In genomic region chr12:19681007-19681406, GRCh38 we compare ENCODE assay signal across 1 cellular context.
TF ChIP-seq lines count a peak whose summit lies in the region.

No MANE protein-coding gene starts in this region.

TF ChIP-seq in GM23338, 12 proteins besides CTCF, POLR2A, EP300 and RAD21 (continued from another document):
- TF ChIP-seq, protein P1, sequence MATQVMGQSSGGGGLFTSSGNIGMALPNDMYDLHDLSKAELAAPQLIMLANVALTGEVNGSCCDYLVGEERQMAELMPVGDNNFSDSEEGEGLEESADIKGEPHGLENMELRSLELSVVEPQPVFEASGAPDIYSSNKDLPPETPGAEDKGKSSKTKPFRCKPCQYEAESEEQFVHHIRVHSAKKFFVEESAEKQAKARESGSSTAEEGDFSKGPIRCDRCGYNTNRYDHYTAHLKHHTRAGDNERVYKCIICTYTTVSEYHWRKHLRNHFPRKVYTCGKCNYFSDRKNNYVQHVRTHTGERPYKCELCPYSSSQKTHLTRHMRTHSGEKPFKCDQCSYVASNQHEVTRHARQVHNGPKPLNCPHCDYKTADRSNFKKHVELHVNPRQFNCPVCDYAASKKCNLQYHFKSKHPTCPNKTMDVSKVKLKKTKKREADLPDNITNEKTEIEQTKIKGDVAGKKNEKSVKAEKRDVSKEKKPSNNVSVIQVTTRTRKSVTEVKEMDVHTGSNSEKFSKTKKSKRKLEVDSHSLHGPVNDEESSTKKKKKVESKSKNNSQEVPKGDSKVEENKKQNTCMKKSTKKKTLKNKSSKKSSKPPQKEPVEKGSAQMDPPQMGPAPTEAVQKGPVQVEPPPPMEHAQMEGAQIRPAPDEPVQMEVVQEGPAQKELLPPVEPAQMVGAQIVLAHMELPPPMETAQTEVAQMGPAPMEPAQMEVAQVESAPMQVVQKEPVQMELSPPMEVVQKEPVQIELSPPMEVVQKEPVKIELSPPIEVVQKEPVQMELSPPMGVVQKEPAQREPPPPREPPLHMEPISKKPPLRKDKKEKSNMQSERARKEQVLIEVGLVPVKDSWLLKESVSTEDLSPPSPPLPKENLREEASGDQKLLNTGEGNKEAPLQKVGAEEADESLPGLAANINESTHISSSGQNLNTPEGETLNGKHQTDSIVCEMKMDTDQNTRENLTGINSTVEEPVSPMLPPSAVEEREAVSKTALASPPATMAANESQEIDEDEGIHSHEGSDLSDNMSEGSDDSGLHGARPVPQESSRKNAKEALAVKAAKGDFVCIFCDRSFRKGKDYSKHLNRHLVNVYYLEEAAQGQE (IDR thresholded peaks at IDR 0.05; ENCODE audit: unreplicated experiment): no peak
- TF ChIP-seq JUNB (IDR thresholded peaks at IDR 0.05; ENCODE audit: unreplicated experiment): no peak
- no peak for TF ChIP-seq EZH2 (IDR thresholded peaks at IDR 0.05; ENCODE audit: low read depth, unreplicated experiment)
- TF ChIP-seq STAT1 (IDR thresholded peaks at IDR 0.05; ENCODE audit: unreplicated experiment): no peak
- TF ChIP-seq ZNF114 (CRISPR knock-in tag; IDR thresholded peaks at IDR 0.05): no peak
- TF ChIP-seq, protein P2, sequence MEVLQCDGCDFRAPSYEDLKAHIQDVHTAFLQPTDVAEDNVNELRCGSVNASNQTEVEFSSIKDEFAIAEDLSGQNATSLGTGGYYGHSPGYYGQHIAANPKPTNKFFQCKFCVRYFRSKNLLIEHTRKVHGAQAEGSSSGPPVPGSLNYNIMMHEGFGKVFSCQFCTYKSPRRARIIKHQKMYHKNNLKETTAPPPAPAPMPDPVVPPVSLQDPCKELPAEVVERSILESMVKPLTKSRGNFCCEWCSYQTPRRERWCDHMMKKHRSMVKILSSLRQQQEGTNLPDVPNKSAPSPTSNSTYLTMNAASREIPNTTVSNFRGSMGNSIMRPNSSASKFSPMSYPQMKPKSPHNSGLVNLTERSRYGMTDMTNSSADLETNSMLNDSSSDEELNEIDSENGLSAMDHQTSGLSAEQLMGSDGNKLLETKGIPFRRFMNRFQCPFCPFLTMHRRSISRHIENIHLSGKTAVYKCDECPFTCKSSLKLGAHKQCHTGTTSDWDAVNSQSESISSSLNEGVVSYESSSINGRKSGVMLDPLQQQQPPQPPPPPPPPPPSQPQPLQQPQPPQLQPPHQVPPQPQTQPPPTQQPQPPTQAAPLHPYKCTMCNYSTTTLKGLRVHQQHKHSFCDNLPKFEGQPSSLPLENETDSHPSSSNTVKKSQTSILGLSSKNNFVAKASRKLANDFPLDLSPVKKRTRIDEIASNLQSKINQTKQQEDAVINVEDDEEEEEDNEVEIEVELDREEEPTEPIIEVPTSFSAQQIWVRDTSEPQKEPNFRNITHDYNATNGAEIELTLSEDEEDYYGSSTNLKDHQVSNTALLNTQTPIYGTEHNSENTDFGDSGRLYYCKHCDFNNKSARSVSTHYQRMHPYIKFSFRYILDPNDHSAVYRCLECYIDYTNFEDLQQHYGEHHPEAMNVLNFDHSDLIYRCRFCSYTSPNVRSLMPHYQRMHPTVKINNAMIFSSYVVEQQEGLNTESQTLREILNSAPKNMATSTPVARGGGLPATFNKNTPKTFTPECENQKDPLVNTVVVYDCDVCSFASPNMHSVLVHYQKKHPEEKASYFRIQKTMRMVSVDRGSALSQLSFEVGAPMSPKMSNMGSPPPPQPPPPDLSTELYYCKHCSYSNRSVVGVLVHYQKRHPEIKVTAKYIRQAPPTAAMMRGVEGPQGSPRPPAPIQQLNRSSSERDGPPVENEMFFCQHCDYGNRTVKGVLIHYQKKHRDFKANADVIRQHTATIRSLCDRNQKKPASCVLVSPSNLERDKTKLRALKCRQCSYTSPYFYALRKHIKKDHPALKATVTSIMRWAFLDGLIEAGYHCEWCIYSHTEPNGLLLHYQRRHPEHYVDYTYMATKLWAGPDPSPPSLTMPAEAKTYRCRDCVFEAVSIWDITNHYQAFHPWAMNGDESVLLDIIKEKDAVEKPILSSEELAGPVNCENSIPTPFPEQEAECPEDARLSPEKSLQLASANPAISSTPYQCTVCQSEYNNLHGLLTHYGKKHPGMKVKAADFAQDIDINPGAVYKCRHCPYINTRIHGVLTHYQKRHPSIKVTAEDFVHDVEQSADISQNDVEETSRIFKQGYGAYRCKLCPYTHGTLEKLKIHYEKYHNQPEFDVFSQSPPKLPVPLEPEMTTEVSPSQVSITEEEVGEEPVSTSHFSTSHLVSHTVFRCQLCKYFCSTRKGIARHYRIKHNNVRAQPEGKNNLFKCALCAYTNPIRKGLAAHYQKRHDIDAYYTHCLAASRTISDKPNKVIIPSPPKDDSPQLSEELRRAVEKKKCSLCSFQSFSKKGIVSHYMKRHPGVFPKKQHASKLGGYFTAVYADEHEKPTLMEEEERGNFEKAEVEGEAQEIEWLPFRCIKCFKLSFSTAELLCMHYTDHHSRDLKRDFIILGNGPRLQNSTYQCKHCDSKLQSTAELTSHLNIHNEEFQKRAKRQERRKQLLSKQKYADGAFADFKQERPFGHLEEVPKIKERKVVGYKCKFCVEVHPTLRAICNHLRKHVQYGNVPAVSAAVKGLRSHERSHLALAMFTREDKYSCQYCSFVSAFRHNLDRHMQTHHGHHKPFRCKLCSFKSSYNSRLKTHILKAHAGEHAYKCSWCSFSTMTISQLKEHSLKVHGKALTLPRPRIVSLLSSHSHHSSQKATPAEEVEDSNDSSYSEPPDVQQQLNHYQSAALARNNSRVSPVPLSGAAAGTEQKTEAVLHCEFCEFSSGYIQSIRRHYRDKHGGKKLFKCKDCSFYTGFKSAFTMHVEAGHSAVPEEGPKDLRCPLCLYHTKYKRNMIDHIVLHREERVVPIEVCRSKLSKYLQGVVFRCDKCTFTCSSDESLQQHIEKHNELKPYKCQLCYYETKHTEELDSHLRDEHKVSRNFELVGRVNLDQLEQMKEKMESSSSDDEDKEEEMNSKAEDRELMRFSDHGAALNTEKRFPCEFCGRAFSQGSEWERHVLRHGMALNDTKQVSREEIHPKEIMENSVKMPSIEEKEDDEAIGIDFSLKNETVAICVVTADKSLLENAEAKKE (CRISPR knock-in tag; IDR thresholded peaks at IDR 0.05): no peak
- TF ChIP-seq ZNF331 (CRISPR knock-in tag; IDR thresholded peaks at IDR 0.05; ENCODE audit: low read depth): no peak
TF ChIP-seq in GM23338: peak in this region for 0.
